ENCODE assay signal across 8 cellular contexts in genomic region chr16:10949424-10949970, GRCh38. TPM values are rescaled to one million over a fixed set of nuclear protein-coding genes. Genes with fewer than 3 reads are reported as not detected.
DNase-seq lines count a peak whose midpoint lies in the region; ATAC-seq and TF ChIP-seq lines count a peak whose summit lies in the region.

No MANE protein-coding gene starts in this region.

- POLR2A ChIA-PET in Caco-2 (lab: Charles Lee) = no interaction called here

- H3K36me3 ChIP-seq in Caco-2 (ENCODE audit: control insufficient read depth, insufficient read depth, low read length) (no peaks in the 10 kb centered on the region), SU-DHL-6 (ENCODE audit: low read length) (no peaks in the 10 kb centered on the region)

- H3K9ac ChIP-seq in SU-DHL-6 (ENCODE audit: low read length) = no peak overlapping the region

- CTCF ChIA-PET in Caco-2 (lab: Charles Lee) = interaction anchor here (1.0 kb wide), 1 partner anchor 14 kb away, joined by 4 read pairs; no protein-coding TSS in a partner anchor

- H3K27me3 Mint-ChIP-seq in Caco-2 (ENCODE audit: insufficient read depth, unreplicated experiment) = no peaks in the 10 kb centered on the region

- no peaks in the 10 kb centered on the region for H3K9me3 Mint-ChIP-seq in Caco-2 (ENCODE audit: unreplicated experiment)

- H3K27ac ChIP-seq in SU-DHL-6 (ENCODE audit: low read depth, low read length) = no peak overlapping the region; the same call in 1 of the 2 replicates
- H3K27ac ChIP-seq in coronary artery = no peak overlapping the region

- TF ChIP-seq CTCF in Caco-2 (IDR thresholded peaks at IDR 0.05; ENCODE audit: insufficient read depth in 1 of 2, low read depth in 1 of 2, low read length in 1 of 2, severe bottlenecking in 1 of 2, unreplicated experiment in 1 of 2) (no peak), SU-DHL-6 (IDR thresholded peaks at IDR 0.05; ENCODE audit: insufficient read depth, low read length, poor library complexity, severe bottlenecking) (no peak), epithelial cell of esophagus (IDR thresholded peaks at IDR 0.05; ENCODE audit: insufficient read depth, low read depth, low read length, missing control alignments) (no peak), coronary artery (IDR thresholded peaks at IDR 0.05) (no peak)

- H3F3A ChIP-seq in SU-DHL-6 (ENCODE audit: insufficient read depth) = no peaks in the 10 kb centered on the region

- H3K4me3 Mint-ChIP-seq in Caco-2 (ENCODE audit: unreplicated experiment) = no peak overlapping the region

- BruUV-seq in Caco-2 (replicated peaks; lab: Mats Ljungman, UMichigan) = no TSS peak

- H3K4me2 ChIP-seq in SU-DHL-6 (ENCODE audit: low read depth, low read length, poor library complexity, severe bottlenecking) = peak overlapping the region; percentile 37

- H4K20me1 ChIP-seq in SU-DHL-6 (ENCODE audit: low read depth, low read length) = no peaks in the 10 kb centered on the region; the same call in 1 of the 2 replicates

- H3K9me3 ChIP-seq in Caco-2 = no peaks in the 10 kb centered on the region
- H3K9me3 ChIP-seq in SU-DHL-6 (ENCODE audit: insufficient read depth, low read length) = no peaks in the 10 kb centered on the region

- DNase-seq in Caco-2 (no peak), epithelial cell of esophagus (ENCODE audit: low read depth) (peak; percentile 38), coronary artery (ENCODE audit: low spot score) (no peak), dermis blood vessel endothelial cell (no peak), Right ventricle myocardium inferior (ENCODE audit: missing footprints) (no peak)

- no peaks in the 10 kb centered on the region for H3K27me3 ChIP-seq in Caco-2 (replicated peaks; ENCODE audit: control insufficient read depth, insufficient read depth, low read length)
- no peaks in the 10 kb centered on the region for H3K27me3 ChIP-seq in SU-DHL-6 (ENCODE audit: low read length)

- no peaks in the 10 kb centered on the region for H3K36me3 Mint-ChIP-seq in Caco-2 (ENCODE audit: insufficient read depth, unreplicated experiment)

- peaks cover 6% of the 10 kb centered on the region; the same call in 1 of the 2 replicates for H3K79me2 ChIP-seq in SU-DHL-6 (ENCODE audit: insufficient read depth, low read length)

- no peak overlapping the region for H2AFZ ChIP-seq in SU-DHL-6 (ENCODE audit: low read depth, low read length, severe bottlenecking)

- peaks cover 22% of the 10 kb centered on the region for H3K4me1 ChIP-seq in Caco-2

- intact Hi-C loops in Caco-2 (cut with micrococcal nuclease; ENCODE audit: unreplicated experiment) = no loop called here
- intact Hi-C loops in Right ventricle myocardium inferior (cut with DNase I) = no loop called here

- H3K4me3 ChIP-seq in Caco-2 (ENCODE audit: low read depth, low read length) (no peak overlapping the region), SU-DHL-6 (ENCODE audit: insufficient read depth, low read length, poor library complexity, severe bottlenecking) (no peak overlapping the region), epithelial cell of esophagus (ENCODE audit: low read length) (no peak overlapping the region), coronary artery (no peak overlapping the region)

- peaks cover 41% of the 10 kb centered on the region for H3K4me1 Mint-ChIP-seq in Caco-2 (ENCODE audit: low read depth, unreplicated experiment)

- peak overlapping the region; percentile 36 for H3K27ac Mint-ChIP-seq in Caco-2 (ENCODE audit: unreplicated experiment)

- no peaks in the 10 kb centered on the region for H3K9me2 ChIP-seq in SU-DHL-6 (replicated peaks; ENCODE audit: insufficient read depth, low read length)

- ATAC-seq in GM19438 (IDR thresholded peaks at IDR 0.05; ENCODE audit: low read depth, unreplicated experiment) (peak; percentile 76), HG03342 (IDR thresholded peaks at IDR 0.05; ENCODE audit: unreplicated experiment) (peak; percentile 75), Right ventricle myocardium inferior (no peak)

RNA-seq across cellular contexts. Expression of gene CLEC16A, which starts 5.1 kb away (rescaled TPM):
- 27.0 and 27.9 TPM in 2 replicates for total RNA-seq in Caco-2 (2022)
- 22.1 and 22.8 TPM in 2 replicates for total RNA-seq in dermis blood vessel endothelial cell
- 23.0 TPM for total RNA-seq in Right ventricle myocardium inferior

RNA-seq across cellular contexts. Expression of gene DEXI, which starts 7.2 kb away (rescaled TPM):
- total RNA-seq in Caco-2 (2022) (23.0 and 23.7 TPM in 2 replicates), dermis blood vessel endothelial cell (42.8 and 65.3 TPM in 2 replicates), Right ventricle myocardium inferior (121 TPM)
